In genomic region chr11:15602779-15603178, GRCh38 we compare ENCODE assay signal across 10 cellular contexts.
"Had no signal": no experiment of that assay in that cellular context is flagged by ENCODE, and none has a peak within 500 bp of the region (broad histone marks: within the 10 kb centered on the region; RNA-seq: fewer than 3 reads in every experiment).

No MANE protein-coding gene starts in this region.

- H3K27me3 Mint-ChIP-seq: activated CD4-positive, alpha-beta T cell treated with anti-CD3 and anti-CD28 coated beads, Interleukin-2, amount 10 ng/mL, durations not matched to agents 7 days and 5 days; activated naive CD4-positive, alpha-beta T cell treated with anti-CD3 and anti-CD28 coated beads, Interleukin-2, amount 10 ng/mL, durations not matched to agents 7 days and 5 days; effector memory CD8-positive, alpha-beta T cell had no signal

- H3K9me3 Mint-ChIP-seq: activated CD4-positive, alpha-beta T cell treated with anti-CD3 and anti-CD28 coated beads, Interleukin-2, amount 10 ng/mL, durations not matched to agents 7 days and 5 days; activated naive CD4-positive, alpha-beta T cell treated with anti-CD3 and anti-CD28 coated beads, Interleukin-2, amount 10 ng/mL, durations not matched to agents 7 days and 5 days; activated T-helper 17 cell treated with anti-CD3 and anti-CD28 coated beads, Interleukin-2, amount 50 U/mL, for 72 hours had no signal

- H3K4me3 Mint-ChIP-seq: activated CD4-positive, alpha-beta T cell treated with anti-CD3 and anti-CD28 coated beads, Interleukin-2, amount 10 ng/mL, durations not matched to agents 7 days and 5 days; activated naive CD4-positive, alpha-beta T cell treated with anti-CD3 and anti-CD28 coated beads, Interleukin-2, amount 10 ng/mL, durations not matched to agents 7 days and 5 days; activated T-helper 17 cell treated with anti-CD3 and anti-CD28 coated beads, Interleukin-2, amount 50 U/mL, for 72 hours; effector memory CD8-positive, alpha-beta T cell; naive B cell had no signal

- H3K36me3 Mint-ChIP-seq: activated naive CD4-positive, alpha-beta T cell treated with anti-CD3 and anti-CD28 coated beads, Interleukin-2, amount 10 ng/mL, durations not matched to agents 7 days and 5 days; naive B cell had no signal

- H3K27ac Mint-ChIP-seq: activated CD4-positive, alpha-beta T cell treated with anti-CD3 and anti-CD28 coated beads, Interleukin-2, amount 10 ng/mL, durations not matched to agents 7 days and 5 days; activated naive CD4-positive, alpha-beta T cell treated with anti-CD3 and anti-CD28 coated beads, Interleukin-2, amount 10 ng/mL, durations not matched to agents 7 days and 5 days; activated T-helper 17 cell treated with anti-CD3 and anti-CD28 coated beads, Interleukin-2, amount 50 U/mL, for 72 hours; effector memory CD8-positive, alpha-beta T cell; naive B cell had no signal

- ATAC-seq: activated T-helper 17 cell treated with anti-CD3 and anti-CD28 coated beads, Interleukin-2, amount 50 U/mL, for 72 hours; effector memory CD8-positive, alpha-beta T cell had no signal

- H3K4me1 Mint-ChIP-seq: activated CD4-positive, alpha-beta T cell treated with anti-CD3 and anti-CD28 coated beads, Interleukin-2, amount 10 ng/mL, durations not matched to agents 7 days and 5 days; activated naive CD4-positive, alpha-beta T cell treated with anti-CD3 and anti-CD28 coated beads, Interleukin-2, amount 10 ng/mL, durations not matched to agents 7 days and 5 days; activated T-helper 17 cell treated with anti-CD3 and anti-CD28 coated beads, Interleukin-2, amount 50 U/mL, for 72 hours; naive B cell had no signal

- DNase-seq: activated CD4-positive, alpha-beta T cell treated with anti-CD3 and anti-CD28 coated beads, Interleukin-2, amount 10 ng/mL, durations not matched to agents 7 days and 5 days; activated naive CD4-positive, alpha-beta T cell treated with anti-CD3 and anti-CD28 coated beads, Interleukin-2, amount 10 ng/mL, durations not matched to agents 7 days and 5 days; activated T-cell treated with anti-CD3 and anti-CD28 coated beads for 4 hours; cortex of kidney; effector memory CD8-positive, alpha-beta T cell; kidney glomerular epithelial cell; naive B cell; retina; T1000 had no signal
